ENCODE assay signal across 20 cellular contexts in genomic region chr6:31460361-31461025, GRCh38.
"Had no signal": no experiment of that assay in that cellular context is flagged by ENCODE, and none has a peak within 500 bp of the region (broad histone marks: within the 10 kb centered on the region; RNA-seq: fewer than 3 reads in every experiment).

No MANE protein-coding gene starts in this region.

- H3K4me3 ChIP-seq: coronary artery, gastrocnemius medialis, heart right ventricle, pancreas, stomach had no signal

- FAIRE-seq: endothelial cell of umbilical vein, pancreas, small intestine had no signal

- ATAC-seq: gastrocnemius medialis, heart right ventricle, left lobe of liver, pancreas, right cardiac atrium had no signal

- H3K4me1 Mint-ChIP-seq: nephron had no signal

- H3K4me3 Mint-ChIP-seq: endodermal cell, nephron had no signal

- H3K36me3 ChIP-seq: gastrocnemius medialis, pancreas, stomach had no signal

- H3K9me3 ChIP-seq: gastrocnemius medialis, heart right ventricle, pancreas, stomach had no signal

- H3K27me3 ChIP-seq: gastrocnemius medialis, heart right ventricle, pancreas had no signal

- H3K27ac ChIP-seq: coronary artery, gastrocnemius medialis, heart right ventricle, pancreas, stomach had no signal

- H3K9me3 Mint-ChIP-seq: endodermal cell had no signal

- H3K27ac Mint-ChIP-seq: endodermal cell, nephron, progenitor cell of endocrine pancreas had no signal

- DNase-seq: effector CD4-positive, alpha-beta T cell; endodermal cell; erythroblast; gastrocnemius medialis; heart right ventricle; hypothalamus; islet precursor cell; occipital lobe; pancreas; right cardiac atrium; small intestine; stimulated activated CD4-positive, alpha-beta T cell treated with anti-CD3 and anti-CD28 coated beads, Interleukin-12 subunit alpha, Interleukin-12 subunit beta, amount 100 ng/mL, for 4 hours; stimulated activated naive CD4-positive, alpha-beta T cell; stomach; substantia nigra had no signal
